In the genomic region with DNA sequence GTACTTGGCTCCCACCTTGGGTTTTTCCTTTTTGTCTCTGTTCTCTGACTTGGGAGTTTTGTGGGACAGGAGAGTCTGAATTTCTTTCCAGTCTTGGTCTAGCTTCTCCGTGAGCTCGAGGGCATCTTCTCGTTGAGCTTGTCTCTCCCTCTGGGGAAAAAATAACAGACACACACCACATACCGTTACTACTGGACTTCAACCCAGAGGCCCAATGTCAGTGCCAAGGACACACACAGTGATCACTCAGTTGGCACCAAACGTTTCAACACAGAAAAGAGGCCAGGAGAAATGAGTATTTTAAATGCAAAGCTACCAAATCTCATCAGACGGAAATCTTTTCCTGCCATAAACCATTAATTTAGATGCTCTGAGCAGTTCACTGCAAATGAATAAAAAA, we compare ENCODE assay signal across 24 cellular contexts. TPM values are rescaled to one million over a fixed set of nuclear protein-coding genes. Genes with fewer than 3 reads are reported as not detected.
DNase-seq lines count a peak whose midpoint lies in the region; ATAC-seq and TF ChIP-seq lines count a peak whose summit lies in the region.
"Had no signal": no experiment of that assay in that cellular context is flagged by ENCODE, and none has a peak within 500 bp of the region (broad histone marks: within the 10 kb centered on the region; RNA-seq: fewer than 3 reads in every experiment).

No MANE protein-coding gene starts in this region.

- no peak for TF ChIP-seq POLR2A in heart left ventricle (IDR thresholded peaks at IDR 0.05)

- H3K4me1 ChIP-seq in heart left ventricle, result peaks cover 0 to 14% (median 0%) of the 10 kb centered on the region in 12 donors
- H3K4me1 ChIP-seq: HAP-1, vagina had no signal

- no peaks in the 10 kb centered on the region for H3K9me3 ChIP-seq in heart left ventricle
- H3K9me3 ChIP-seq: HAP-1, left lung, spleen, vagina had no signal

- peak; percentile 52 for ATAC-seq in left ventricle myocardium superior
- no peak for ATAC-seq in heart left ventricle
- peak; percentile 83 for ATAC-seq in left lobe of liver
- no peak for ATAC-seq in stimulated activated naive CD8-positive, alpha-beta T cell treated with anti-CD3 and anti-CD28 coated beads, Interleukin-15, amount 100 ng/mL, for 72 hours

- H3K9me3 Mint-ChIP-seq in T-helper 2 cell treated with Interferon-gamma antibody and Interleukin-4, amounts not matched to agents 5 μg/mL and 100 μg/mL, for 36 hours, result no peaks in the 10 kb centered on the region
- no peaks in the 10 kb centered on the region for H3K9me3 Mint-ChIP-seq in stimulated activated naive CD8-positive, alpha-beta T cell treated with anti-CD3 and anti-CD28 coated beads, Interleukin-15, amount 100 ng/mL, for 72 hours
- H3K9me3 Mint-ChIP-seq: brain had no signal

- H3K27ac ChIP-seq in heart left ventricle, result peak overlapping the region in 1 of 12 donors; percentile 1
- H3K27ac ChIP-seq: left lung, vagina, VCaP had no signal

- no peak for TF ChIP-seq CTCF in heart left ventricle (IDR thresholded peaks at IDR 0.05)

- intact Hi-C loops in left ventricle myocardium superior (cut with micrococcal nuclease) (no loop called here), heart left ventricle (cut with DNase I) (loop anchor here in 1 of 10 donors (5.0 kb wide), 1 partner anchor 191 kb away; no protein-coding TSS in a partner anchor)

- H3K27me3 Mint-ChIP-seq in T-helper 2 cell treated with Interferon-gamma antibody and Interleukin-4, amounts not matched to agents 5 μg/mL and 100 μg/mL, for 36 hours (ENCODE audit: low read depth), result no peaks in the 10 kb centered on the region
- H3K27me3 Mint-ChIP-seq in stimulated activated naive CD8-positive, alpha-beta T cell treated with anti-CD3 and anti-CD28 coated beads, Interleukin-15, amount 100 ng/mL, for 72 hours, result no peaks in the 10 kb centered on the region
- H3K27me3 Mint-ChIP-seq: brain had no signal

- no peaks in the 10 kb centered on the region for H3K27me3 ChIP-seq in heart left ventricle
- H3K27me3 ChIP-seq: left lung, spleen, vagina had no signal

- DNase-seq in T-helper 2 cell treated with Interferon-gamma antibody and Interleukin-4, amounts not matched to agents 5 μg/mL and 100 μg/mL, for 36 hours (ENCODE audit: low spot score), result no peak
- DNase-seq in T-helper 2 cell (no peak), left ventricle myocardium superior (no peak), heart left ventricle (no peak), left lobe of liver (ENCODE audit: low spot score) (peak; percentile 83), NCI-H748 treated with DMSO at 0.1 percent for 48 hours (lab: John Stamatoyannopoulos, UW) (no peak), kidney glomerular epithelial cell (lab: John Stamatoyannopoulos, UW) (no peak)
- DNase-seq in stimulated activated naive CD8-positive, alpha-beta T cell treated with anti-CD3 and anti-CD28 coated beads, Interleukin-15, amount 100 ng/mL, for 72 hours, result no peak
- DNase-seq: 8988T; Calu3; left lung; MV-4-11; NCI-H1694 treated with DMSO at 0.1 percent for 48 hours; NCI-H226; NCI-H82; OCI-M1; SHP77; spleen; stimulated activated CD4-positive, alpha-beta T cell treated with anti-CD3 and anti-CD28 coated beads, Interleukin-4, amount 100 ng/mL, for 24 hours; substantia nigra had no signal

- peaks cover 41% of the 10 kb centered on the region for H3K4me1 Mint-ChIP-seq in T-helper 2 cell treated with Interferon-gamma antibody and Interleukin-4, amounts not matched to agents 5 μg/mL and 100 μg/mL, for 36 hours (ENCODE audit: low read depth)
- H3K4me1 Mint-ChIP-seq in stimulated activated naive CD8-positive, alpha-beta T cell treated with anti-CD3 and anti-CD28 coated beads, Interleukin-15, amount 100 ng/mL, for 72 hours, result peaks cover 47% of the 10 kb centered on the region

- WGBS in heart left ventricle, 4 donors, result 54 to 69% (median 58%) methylated on average over 6 of the region's 6 CpGs

- H3K4me3 Mint-ChIP-seq in T-helper 2 cell treated with Interferon-gamma antibody and Interleukin-4, amounts not matched to agents 5 μg/mL and 100 μg/mL, for 36 hours, result peak overlapping the region; percentile 43
- peak overlapping the region in 1 of 2 donors; percentile 10 for H3K4me3 Mint-ChIP-seq in stimulated activated naive CD8-positive, alpha-beta T cell treated with anti-CD3 and anti-CD28 coated beads, Interleukin-15, amount 100 ng/mL, for 72 hours
- H3K4me3 Mint-ChIP-seq: brain had no signal

- H3K27ac Mint-ChIP-seq in T-helper 2 cell treated with Interferon-gamma antibody and Interleukin-4, amounts not matched to agents 5 μg/mL and 100 μg/mL, for 36 hours, result peak overlapping the region; percentile 93
- peak overlapping the region; percentile 15 to 65 for H3K27ac Mint-ChIP-seq in stimulated activated naive CD8-positive, alpha-beta T cell treated with anti-CD3 and anti-CD28 coated beads, Interleukin-15, amount 100 ng/mL, for 72 hours
- H3K27ac Mint-ChIP-seq: brain had no signal

- H3K36me3 ChIP-seq in heart left ventricle, result peaks cover 2 to 95% (median 89%) of the 10 kb centered on the region in 9 donors

- no peak overlapping the region for H3K4me3 ChIP-seq in heart left ventricle
- H3K4me3 ChIP-seq: HAP-1, left lung, spleen, vagina had no signal

- peaks cover 85% of the 10 kb centered on the region for H3K36me3 Mint-ChIP-seq in T-helper 2 cell treated with Interferon-gamma antibody and Interleukin-4, amounts not matched to agents 5 μg/mL and 100 μg/mL, for 36 hours (ENCODE audit: low read depth)

RNA-seq across cellular contexts. Expression of gene NOP14, which starts 9.7 kb away (rescaled TPM):
- total RNA-seq in left ventricle myocardium superior (19.9 TPM), heart left ventricle (10 to 100 TPM; 11.4 to 21.5 (median 15.8) TPM), left lobe of liver (18.7 TPM)
- 10 to 100 TPM; 11.7 to 26.0 TPM for polyA plus RNA-seq in heart left ventricle

RNA-seq across cellular contexts. Expression of gene GRK4, which starts 9.9 kb away (rescaled TPM):
- total RNA-seq in left ventricle myocardium superior (9.2 TPM), heart left ventricle (10 to 100 TPM in 2 of 9 donors, 1 to 10 TPM in 7; 4.9 to 11.8 (median 9.3) TPM), left lobe of liver (3.2 TPM)
- polyA plus RNA-seq in heart left ventricle, result 10 to 100 TPM in 1 of 2 donors, 1 to 10 TPM in 1; 5.3 to 12.0 TPM

Comparison
In these comparisons a context has a peak if more than half of its experiments do, and no peak if none do; other contexts are left out.
1. ATAC-seq: peak in left ventricle myocardium superior (single experiment) and left lobe of liver (single experiment); none in heart left ventricle (0 of 4) and stimulated activated naive CD8-positive, alpha-beta T cell treated with anti-CD3 and anti-CD28 coated beads, Interleukin-15, amount 100 ng/mL, for 72 hours (single experiment).